In the genomic region with DNA sequence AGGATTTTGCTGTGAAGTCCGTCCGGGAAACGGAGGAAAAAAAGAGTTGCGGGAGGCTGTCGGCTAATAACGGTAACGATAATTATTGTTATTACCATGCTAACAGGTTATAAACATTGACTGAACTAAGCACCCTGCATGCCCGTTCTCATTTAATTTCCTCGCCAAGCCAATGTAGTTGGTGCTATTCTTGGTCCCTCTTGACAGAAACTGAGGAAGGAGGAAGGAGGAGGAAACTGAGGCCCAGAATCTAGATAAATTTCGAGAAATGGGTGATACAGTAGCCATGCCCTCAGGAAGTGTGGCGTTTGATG, we compare ENCODE assay signal across 8 cellular contexts. TPM values are rescaled to one million over a fixed set of nuclear protein-coding genes. Genes with fewer than 3 reads are reported as not detected.
DNase-seq lines count a peak whose midpoint lies in the region; ATAC-seq and TF ChIP-seq lines count a peak whose summit lies in the region.

No MANE protein-coding gene starts in this region.

- H3K4me3 ChIP-seq in H7 (ENCODE audit: insufficient read depth, low read depth, low read length) (peak overlapping the region; percentile 76), astrocyte of the cerebellum (ENCODE audit: low read depth, low read length) (peak overlapping the region; percentile 84), lung (peak overlapping the region; percentile 55)

- H3K4me1 ChIP-seq in lung (ENCODE audit: control insufficient read depth in 2 of 2, insufficient read depth in 2 of 2, low read length in 2 of 2) = no peaks in the 10 kb centered on the region

- H3K27ac ChIP-seq in 22Rv1 (peak overlapping the region; percentile 86), lung (ENCODE audit: low read depth in 1 of 2, low read length in 1 of 2) (no peak overlapping the region)

- WGBS in lung, 2 donors = 1 to 2% methylated on average over 11 of the region's 11 CpGs

- DNase-seq in H7 = no peak
- no peak for DNase-seq in astrocyte of the cerebellum (ENCODE audit: low read depth)
- no peak for DNase-seq in lung (ENCODE audit: low spot score)
- no peak for DNase-seq in activated CD4-positive, alpha-beta T cell treated with anti-CD3 and anti-CD28 coated beads, Interleukin-2, amount 50 U/mL, for 1 hour
- DNase-seq in NCI-H2196 (lab: John Stamatoyannopoulos, UW; ENCODE audit: unreplicated experiment) = no peak
- DNase-seq in OCI-M1 (lab: John Stamatoyannopoulos, UW) = no peak

- no peaks in the 10 kb centered on the region for H3K9me3 ChIP-seq in lung (ENCODE audit: control insufficient read depth in 2 of 2, insufficient read depth in 1 of 2, low read length in 1 of 2)

- TF ChIP-seq CTCF in 22Rv1 (IDR thresholded peaks at IDR 0.05) = no peak
- no peak for TF ChIP-seq CTCF in astrocyte of the cerebellum (IDR thresholded peaks at IDR 0.05; ENCODE audit: low read depth, low read length, missing control alignments)
- no peak for TF ChIP-seq CTCF in lung (IDR thresholded peaks at IDR 0.05; ENCODE audit: control extremely low read depth, extremely low read depth)

- no peak for ATAC-seq in lung (ENCODE audit: insufficient read depth, low FRiP score)
- no peak for ATAC-seq in GM18505 (IDR thresholded peaks at IDR 0.05; ENCODE audit: unreplicated experiment)

- no peak for TF ChIP-seq POLR2A in GM18505 (IDR thresholded peaks at IDR 0.05; ENCODE audit: borderline replicate concordance, extremely low read depth, insufficient read depth, insufficient read length)

- in situ Hi-C loops in astrocyte of the cerebellum (cut with HindIII; ENCODE audit: low sequenced_read_pairs) = no loop called here

- H3K27me3 ChIP-seq in H7 (ENCODE audit: control insufficient read depth, insufficient read depth, low read length) = no peaks in the 10 kb centered on the region
- H3K27me3 ChIP-seq in lung (ENCODE audit: control insufficient read depth, insufficient read depth) = no peaks in the 10 kb centered on the region

- H3K36me3 ChIP-seq in H7 (replicated peaks; ENCODE audit: control insufficient read depth, insufficient read depth, low read length) (peaks cover 6% of the 10 kb centered on the region; the same call in 1 of the 2 replicates), lung (ENCODE audit: control insufficient read depth in 2 of 2, insufficient read depth in 2 of 2, low read length in 2 of 2) (no peaks in the 10 kb centered on the region)

RNA-seq across cellular contexts. Expression of gene TPX2, which starts 0.4 kb away (rescaled TPM):
- total RNA-seq in H7 (2014; rRNA removed; shearing (Covaris generic)) = 119 and 157 TPM in 2 replicates
- total RNA-seq in lung = 1 to 10 TPM; 1.6 to 6.5 TPM
- 1 to 10 TPM; 2.0 to 2.1 TPM for polyA plus RNA-seq in lung

RNA-seq across cellular contexts. Expression of gene BCL2L1, which starts 16.8 kb away (rescaled TPM):
- 38.5 and 53.6 TPM in 2 replicates for total RNA-seq in H7 (2014; rRNA removed; shearing (Covaris generic))
- total RNA-seq in lung = 100 to 1,000 TPM; 113 to 150 TPM
- polyA plus RNA-seq in lung = 100 to 1,000 TPM; 107 to 120 TPM

Comparison
In these comparisons a context has a peak if more than half of its experiments do, and no peak if none do; other contexts are left out.
1. RNA of gene TPX2, which starts 0.4 kb away (total RNA-seq): 119 to 157 TPM in H7; 1.6 to 6.5 TPM in lung; every median in the first group is over 10 times any median in the second.
2. Peak in every context shown above with its lines, with median percentiles within 50 percentile points of each other: H3K4me3 ChIP-seq.